ENCODE assay signal across 8 cellular contexts in the genomic region with DNA sequence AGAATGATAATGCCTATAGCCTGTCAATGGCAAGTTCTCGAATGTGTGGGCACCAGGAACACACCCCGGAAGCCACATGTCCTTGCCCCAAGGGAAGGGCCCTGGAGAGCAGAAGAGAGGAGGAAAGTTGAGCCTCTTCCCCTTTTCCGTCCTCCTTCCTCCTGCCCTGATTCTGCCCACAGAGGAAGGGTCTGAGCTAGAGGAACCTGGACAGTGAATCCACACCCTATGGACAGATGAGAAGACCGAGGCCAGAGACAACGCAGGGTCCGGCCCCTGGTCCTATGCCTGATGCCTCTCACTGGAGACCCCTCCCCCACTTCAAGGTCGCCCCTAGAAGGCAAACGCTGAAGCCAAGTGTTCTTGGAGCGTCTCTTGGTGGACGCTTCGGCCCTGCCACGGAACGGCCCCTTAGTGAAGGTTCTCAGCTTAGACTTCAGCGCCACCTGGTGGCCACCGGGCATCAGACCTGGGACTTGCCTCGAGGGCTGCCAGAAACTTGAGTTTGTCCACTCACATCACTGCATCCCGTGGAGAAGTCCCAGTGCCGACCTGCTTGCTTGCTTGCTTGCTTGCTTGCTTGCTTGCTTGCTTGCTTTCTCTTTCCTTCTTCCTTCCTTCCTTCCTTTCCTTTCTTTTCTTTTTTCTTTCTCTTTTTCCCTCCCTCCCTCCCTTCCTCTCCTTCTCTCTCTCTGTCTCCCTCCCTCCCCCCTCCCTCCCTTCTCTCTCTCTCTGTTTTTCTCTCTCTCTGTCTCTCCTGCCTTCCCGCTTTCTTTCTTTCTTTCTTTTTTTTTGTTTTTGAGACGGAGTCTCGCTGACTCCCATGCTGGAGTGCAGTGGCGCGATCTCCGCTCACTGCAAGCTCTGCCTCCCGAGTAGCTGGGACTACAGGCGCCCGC. TPM values are rescaled to one million over a fixed set of nuclear protein-coding genes. Genes with fewer than 3 reads are reported as not detected.
DNase-seq lines count a peak whose midpoint lies in the region; ATAC-seq, FAIRE-seq and TF ChIP-seq lines count a peak whose summit lies in the region.

No MANE protein-coding gene starts in this region.

- H3K4me1 ChIP-seq in fibroblast of lung (ENCODE audit: control insufficient read depth, extremely low read depth, insufficient read depth, low read length), result no peaks in the 10 kb centered on the region

- H3K4me3 ChIP-seq in fibroblast of lung (replicated peaks in 1 of 4; ENCODE audit: control extremely low read depth in 1 of 4, insufficient read depth in 1 of 4, low read depth in 3 of 4, low read length in 4 of 4), result no peak overlapping the region

- ATAC-seq in GM18909 (IDR thresholded peaks at IDR 0.05; ENCODE audit: poor library complexity, unreplicated experiment), result peak; percentile 65
- peak; percentile 99 for ATAC-seq in stimulated activated naive B cell treated with anti-CD40 and anti-IgM and Interleukin-4, amounts not matched to agents 10 μg/mL and 1 μg/mL and 100 μg/mL, for 72 hours (replicated peaks)

- no peaks in the 10 kb centered on the region for H3K9me3 ChIP-seq in fibroblast of lung (ENCODE audit: control insufficient read depth, insufficient read depth, low read depth, low read length)

- H3K79me2 ChIP-seq in fibroblast of lung (ENCODE audit: control insufficient read depth, insufficient read depth, low read length), result no peaks in the 10 kb centered on the region

- H3K9ac ChIP-seq in fibroblast of lung (ENCODE audit: insufficient read depth, low read length), result no peak overlapping the region

- H4K20me1 ChIP-seq in fibroblast of lung (ENCODE audit: control insufficient read depth, extremely low read depth, insufficient read depth, low read length), result no peaks in the 10 kb centered on the region

- peak; percentile 58 for FAIRE-seq in A204.1 (lab: Jason Lieb, UNC)

- no peaks in the 10 kb centered on the region for H3K9me3 Mint-ChIP-seq in nephron progenitor cell
- no peaks in the 10 kb centered on the region for H3K9me3 Mint-ChIP-seq in stimulated activated naive B cell treated with anti-CD40 and anti-IgM and Interleukin-4, amounts not matched to agents 10 μg/mL and 1 μg/mL and 100 μg/mL, for 72 hours

- H3K36me3 ChIP-seq in fibroblast of lung (ENCODE audit: control insufficient read depth, insufficient read depth, low read length), result no peaks in the 10 kb centered on the region

- peak overlapping the region; percentile 46 for H3K4me2 ChIP-seq in fibroblast of lung (ENCODE audit: extremely low read depth, insufficient read depth, low read length)

- no peak overlapping the region for H3K27ac Mint-ChIP-seq in nephron progenitor cell
- peak overlapping the region; percentile 72 for H3K27ac Mint-ChIP-seq in stimulated activated naive B cell treated with anti-CD40 and anti-IgM and Interleukin-4, amounts not matched to agents 10 μg/mL and 1 μg/mL and 100 μg/mL, for 72 hours

- peaks cover 12% of the 10 kb centered on the region for H3K4me1 Mint-ChIP-seq in nephron progenitor cell
- H3K4me1 Mint-ChIP-seq in stimulated activated naive B cell treated with anti-CD40 and anti-IgM and Interleukin-4, amounts not matched to agents 10 μg/mL and 1 μg/mL and 100 μg/mL, for 72 hours, result peaks cover 4 to 6% of the 10 kb centered on the region in 2 donors

- H3K27ac ChIP-seq in fibroblast of lung (ENCODE audit: insufficient read depth, low read length), result no peak overlapping the region

- H3K4me3 Mint-ChIP-seq in nephron progenitor cell, result no peak overlapping the region
- peak overlapping the region; percentile 64 to 73 for H3K4me3 Mint-ChIP-seq in stimulated activated naive B cell treated with anti-CD40 and anti-IgM and Interleukin-4, amounts not matched to agents 10 μg/mL and 1 μg/mL and 100 μg/mL, for 72 hours

- peaks cover 8% of the 10 kb centered on the region for H3K27me3 Mint-ChIP-seq in nephron progenitor cell (ENCODE audit: low read depth, poor library complexity)
- no peaks in the 10 kb centered on the region for H3K27me3 Mint-ChIP-seq in stimulated activated naive B cell treated with anti-CD40 and anti-IgM and Interleukin-4, amounts not matched to agents 10 μg/mL and 1 μg/mL and 100 μg/mL, for 72 hours

- no peaks in the 10 kb centered on the region for H3K36me3 Mint-ChIP-seq in nephron progenitor cell (ENCODE audit: low read depth)
- no peaks in the 10 kb centered on the region for H3K36me3 Mint-ChIP-seq in stimulated activated naive B cell treated with anti-CD40 and anti-IgM and Interleukin-4, amounts not matched to agents 10 μg/mL and 1 μg/mL and 100 μg/mL, for 72 hours

- peak overlapping the region; percentile 61 for H2AFZ ChIP-seq in fibroblast of lung (ENCODE audit: low read length)

- DNase-seq in LoVo (ENCODE audit: low spot score) (peak; percentile 91), RPMI7951 (ENCODE audit: low read depth) (peak; percentile 75), fibroblast of lung (ENCODE audit: low read depth in 2 of 2) (peak; percentile 73 to 89), nephron progenitor cell (peak; percentile 97)
- peak; percentile 95 to 96 for DNase-seq in activated T-cell treated with anti-CD3 and anti-CD28 coated beads, Interleukin-2, amount 50 U/mL, for 48 hours
- DNase-seq in stimulated activated naive B cell treated with anti-CD40 and anti-IgM and Interleukin-4, amounts not matched to agents 10 μg/mL and 1 μg/mL and 100 μg/mL, for 72 hours, result peak; percentile 83

- no peaks in the 10 kb centered on the region for H3K27me3 ChIP-seq in fibroblast of lung (ENCODE audit: control insufficient read depth, insufficient read depth, low read length)

- TF ChIP-seq CTCF in fibroblast of lung (conservative IDR thresholded peaks at IDR 0.05 in 1 of 2, IDR thresholded peaks at IDR 0.05 in 1 of 2; ENCODE audit: low read depth in 1 of 2, low read length in 2 of 2) (peak; percentile 80 to 90), nephron progenitor cell (IDR thresholded peaks at IDR 0.05) (peak; percentile 79)

RNA-seq across cellular contexts. Expression of a gene that starts 20.6 kb away (rescaled TPM):
- not detected in 2 replicates for total RNA-seq in RPMI7951 (2014; rRNA removed; shearing (Covaris generic))
- not detected in 2 replicates for total RNA-seq in fibroblast of lung
- not detected in 2 replicates for polyA plus RNA-seq in fibroblast of lung
- polyA plus RNA-seq in fibroblast of lung (2012), result not detected in 2 replicates
- polyA minus RNA-seq in fibroblast of lung (ENCODE audit: low replicate concordance), result not detected in 2 replicates

RNA-seq across cellular contexts. Expression of a gene that starts 46.7 kb away (rescaled TPM):
- total RNA-seq in RPMI7951 (2014; rRNA removed; shearing (Covaris generic)), result 37.6 and 42.1 TPM in 2 replicates
- total RNA-seq in fibroblast of lung, result 24.4 and 30.7 TPM in 2 replicates
- polyA plus RNA-seq in fibroblast of lung, result 45.2 and 48.4 TPM in 2 replicates
- polyA plus RNA-seq in fibroblast of lung (2012), result 35.5 and 37.2 TPM in 2 replicates
- polyA minus RNA-seq in fibroblast of lung (ENCODE audit: low replicate concordance), result 10.1 and 10.3 TPM in 2 replicates
